1 cellular context compared by ENCODE assay signal in the genomic region with DNA sequence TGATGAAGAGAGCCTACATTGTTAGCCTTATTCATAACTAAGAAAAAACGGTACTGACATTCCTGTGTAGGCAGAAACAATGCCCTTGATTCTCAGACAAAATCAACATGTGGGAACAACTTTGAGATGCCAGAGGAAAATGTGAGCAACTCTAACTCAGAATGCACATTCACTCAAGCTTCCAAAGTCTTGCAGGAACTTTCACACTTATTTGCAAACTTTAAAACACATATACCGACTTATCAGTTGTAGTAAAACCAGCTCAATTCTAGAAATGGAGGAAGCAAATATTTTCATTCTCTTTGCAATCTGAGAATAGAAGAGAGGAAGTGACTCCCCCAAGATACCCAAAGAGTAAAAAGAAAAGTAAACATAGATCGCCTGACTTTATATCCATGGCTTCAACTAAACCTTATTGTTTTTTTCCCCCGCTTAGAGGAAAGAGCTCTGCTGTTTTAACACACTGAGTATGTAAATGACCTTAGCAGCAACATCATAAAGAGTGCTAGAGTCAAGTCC.
TF ChIP-seq lines count a peak whose summit lies in the region.

No MANE protein-coding gene starts in this region.

TF ChIP-seq in HepG2, 621 proteins besides CTCF, POLR2A, EP300 and RAD21:
- TF ChIP-seq ZNF281 (CRISPR knock-in tag; IDR thresholded peaks at IDR 0.05; ENCODE audit: borderline replicate concordance) (no peak), CENPBD1 (CRISPR knock-in tag; IDR thresholded peaks at IDR 0.05; ENCODE audit: borderline replicate concordance, low read depth) (no peak), POGZ (CRISPR knock-in tag; IDR thresholded peaks at IDR 0.05) (0 out of 2 replicates have a peak, but pooled peaks have one; percentile 22), ZNF768 (CRISPR knock-in tag; IDR thresholded peaks at IDR 0.05) (no peak), TBL1XR1 (IDR thresholded peaks at IDR 0.05; ENCODE audit: borderline replicate concordance, low read length, partially characterized antibody) (no peak), SAP130 (CRISPR knock-in tag; IDR thresholded peaks at IDR 0.05; ENCODE audit: low read depth) (peak; percentile 45), FOXA3 (CRISPR knock-in tag; IDR thresholded peaks at IDR 0.05) (peak; percentile 64), NFRKB (IDR thresholded peaks at IDR 0.05) (no peak), RXRB (CRISPR knock-in tag; IDR thresholded peaks at IDR 0.05; ENCODE audit: borderline replicate concordance) (0 out of 2 replicates have a peak, but pooled peaks have one; percentile 7), DNMT3B (CRISPR knock-in tag; conservative IDR thresholded peaks at IDR 0.05) (no peak), TEAD3 (CRISPR knock-in tag; optimal IDR thresholded peaks at IDR 0.05; ENCODE audit: borderline replicate concordance) (peak; percentile 72), PAWR (CRISPR knock-in tag; IDR thresholded peaks at IDR 0.05; ENCODE audit: borderline replicate concordance) (no peak), GATAD2A (CRISPR knock-in tag; IDR thresholded peaks at IDR 0.05) (peak; percentile 34; the same call in 1 of the 2 replicates), PPARG (CRISPR knock-in tag; conservative IDR thresholded peaks at IDR 0.05) (peak; percentile 30; the same call in 1 of the 2 replicates), ZNF101 (CRISPR knock-in tag; IDR thresholded peaks at IDR 0.05; ENCODE audit: borderline replicate concordance, low read depth) (no peak), ZNF562 (CRISPR knock-in tag; IDR thresholded peaks at IDR 0.05; ENCODE audit: borderline replicate concordance) (no peak), FOXP1 (IDR thresholded peaks at IDR 0.05) (no peak), FOXP1 (CRISPR knock-in tag; IDR thresholded peaks at IDR 0.05) (peak; percentile 28; the same call in 1 of the 2 replicates), ARID5B (CRISPR knock-in tag; IDR thresholded peaks at IDR 0.05) (peak; percentile 77), LRRFIP1 (CRISPR knock-in tag; conservative IDR thresholded peaks at IDR 0.05) (no peak), BCL6 (CRISPR knock-in tag; IDR thresholded peaks at IDR 0.05) (0 out of 2 replicates have a peak, but pooled peaks have one; percentile 14), ZBTB20 (CRISPR knock-in tag; IDR thresholded peaks at IDR 0.05; ENCODE audit: borderline replicate concordance, low read depth) (0 out of 2 replicates have a peak, but pooled peaks have one; percentile 50), SOX6 (IDR thresholded peaks at IDR 0.05) (no peak), SOX6 (CRISPR knock-in tag; IDR thresholded peaks at IDR 0.05) (peak; percentile 63; the same call in 1 of the 2 replicates), NCOA2 (CRISPR knock-in tag; IDR thresholded peaks at IDR 0.05) (peak; percentile 46; the same call in 1 of the 2 replicates), ELF3 (CRISPR knock-in tag; IDR thresholded peaks at IDR 0.05) (0 out of 2 replicates have a peak, but pooled peaks have one; percentile 44), SOX13 (IDR thresholded peaks at IDR 0.05) (no peak), SOX13 (CRISPR knock-in tag; conservative IDR thresholded peaks at IDR 0.05 in 1 of 2, IDR thresholded peaks at IDR 0.05 in 1 of 2) (peak in 1 of 2 experiments; percentile 90; a peak in 2 of 4 replicates), SOX5 (CRISPR knock-in tag; IDR thresholded peaks at IDR 0.05; ENCODE audit: borderline replicate concordance) (peak; percentile 81; the same call in 1 of the 2 replicates), FOXA1 (IDR thresholded peaks at IDR 0.05) (no peak), FOXA1 (CRISPR knock-in tag; IDR thresholded peaks at IDR 0.05) (peak; percentile 33; the same call in 1 of the 2 replicates)
- TF ChIP-seq, protein P1, sequence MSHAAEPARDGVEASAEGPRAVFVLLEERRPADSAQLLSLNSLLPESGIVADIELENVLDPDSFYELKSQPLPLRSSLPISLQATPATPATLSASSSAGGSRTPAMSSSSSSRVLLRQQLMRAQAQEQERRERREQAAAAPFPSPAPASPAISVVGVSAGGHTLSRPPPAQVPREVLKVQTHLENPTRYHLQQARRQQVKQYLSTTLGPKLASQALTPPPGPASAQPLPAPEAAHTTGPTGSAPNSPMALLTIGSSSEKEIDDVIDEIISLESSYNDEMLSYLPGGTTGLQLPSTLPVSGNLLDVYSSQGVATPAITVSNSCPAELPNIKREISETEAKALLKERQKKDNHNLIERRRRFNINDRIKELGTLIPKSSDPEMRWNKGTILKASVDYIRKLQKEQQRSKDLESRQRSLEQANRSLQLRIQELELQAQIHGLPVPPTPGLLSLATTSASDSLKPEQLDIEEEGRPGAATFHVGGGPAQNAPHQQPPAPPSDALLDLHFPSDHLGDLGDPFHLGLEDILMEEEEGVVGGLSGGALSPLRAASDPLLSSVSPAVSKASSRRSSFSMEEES (CRISPR knock-in tag; IDR thresholded peaks at IDR 0.05): no peak
- TF ChIP-seq, protein P2, sequence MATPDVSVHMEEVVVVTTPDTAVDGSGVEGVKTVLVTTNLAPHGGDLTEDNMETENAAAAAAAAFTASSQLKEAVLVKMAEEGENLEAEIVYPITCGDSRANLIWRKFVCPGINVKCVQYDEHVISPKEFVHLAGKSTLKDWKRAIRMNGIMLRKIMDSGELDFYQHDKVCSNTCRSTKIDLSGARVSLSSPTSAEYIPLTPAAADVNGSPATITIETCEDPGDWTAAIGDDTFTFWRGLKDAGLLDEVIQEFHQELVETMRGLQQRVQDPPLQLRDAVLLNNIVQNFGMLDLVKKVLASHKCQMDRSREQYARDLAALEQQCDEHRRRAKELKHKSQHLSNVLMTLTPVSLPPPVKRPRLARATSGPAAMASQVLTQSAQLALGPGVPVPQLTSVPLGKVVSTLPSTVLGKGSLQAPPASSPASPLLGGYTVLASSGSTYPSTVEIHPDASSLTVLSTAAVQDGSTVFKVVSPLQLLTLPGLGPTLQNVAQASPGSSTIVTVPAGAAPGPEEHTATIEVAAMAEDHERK (CRISPR knock-in tag; IDR thresholded peaks at IDR 0.05; ENCODE audit: low read depth): no peak
TF ChIP-seq in HepG2: peak in this region for 17.
